Comparison of ENCODE assay signal across 1 cellular context in genomic region chr1:234582626-234583354, GRCh38.
TF ChIP-seq lines count a peak whose summit lies in the region.

No MANE protein-coding gene starts in this region.

TF ChIP-seq in GM23338, 12 proteins besides CTCF, POLR2A, EP300 and RAD21 (continued from another document):
- no peak for TF ChIP-seq CREB1 (CRISPR knock-in tag; IDR thresholded peaks at IDR 0.05; ENCODE audit: low read depth)
- TF ChIP-seq STAT1 (IDR thresholded peaks at IDR 0.05; ENCODE audit: unreplicated experiment), result no peak
- TF ChIP-seq ZNF462 (CRISPR knock-in tag; IDR thresholded peaks at IDR 0.05), result no peak
- TF ChIP-seq ZNF331 (CRISPR knock-in tag; IDR thresholded peaks at IDR 0.05; ENCODE audit: low read depth), result no peak
- no peak for TF ChIP-seq EZH2phosphoT487 (IDR thresholded peaks at IDR 0.05; ENCODE audit: unreplicated experiment)
- no peak for TF ChIP-seq EZH2 (IDR thresholded peaks at IDR 0.05; ENCODE audit: low read depth, unreplicated experiment)
- TF ChIP-seq NANOG (IDR thresholded peaks at IDR 0.05; ENCODE audit: borderline replicate concordance), result no peak
